ENCODE assay signal across 5 cellular contexts in genomic region chr7:74756673-74757072, GRCh38. TPM values are rescaled to one million over a fixed set of nuclear protein-coding genes. Genes with fewer than 3 reads are reported as not detected.
"Had no signal": no experiment of that assay in that cellular context is flagged by ENCODE, and none has a peak within 500 bp of the region (broad histone marks: within the 10 kb centered on the region; RNA-seq: fewer than 3 reads in every experiment).

No MANE protein-coding gene starts in this region.

RNA-seq across cellular contexts. Expression of gene NCF1, which starts 17.1 kb away (rescaled TPM):
- total RNA-seq: LHCN-M2, MCF 10A, NCI-H460, SJCRH30, SK-MEL-5 had no signal
